In the genomic region with DNA sequence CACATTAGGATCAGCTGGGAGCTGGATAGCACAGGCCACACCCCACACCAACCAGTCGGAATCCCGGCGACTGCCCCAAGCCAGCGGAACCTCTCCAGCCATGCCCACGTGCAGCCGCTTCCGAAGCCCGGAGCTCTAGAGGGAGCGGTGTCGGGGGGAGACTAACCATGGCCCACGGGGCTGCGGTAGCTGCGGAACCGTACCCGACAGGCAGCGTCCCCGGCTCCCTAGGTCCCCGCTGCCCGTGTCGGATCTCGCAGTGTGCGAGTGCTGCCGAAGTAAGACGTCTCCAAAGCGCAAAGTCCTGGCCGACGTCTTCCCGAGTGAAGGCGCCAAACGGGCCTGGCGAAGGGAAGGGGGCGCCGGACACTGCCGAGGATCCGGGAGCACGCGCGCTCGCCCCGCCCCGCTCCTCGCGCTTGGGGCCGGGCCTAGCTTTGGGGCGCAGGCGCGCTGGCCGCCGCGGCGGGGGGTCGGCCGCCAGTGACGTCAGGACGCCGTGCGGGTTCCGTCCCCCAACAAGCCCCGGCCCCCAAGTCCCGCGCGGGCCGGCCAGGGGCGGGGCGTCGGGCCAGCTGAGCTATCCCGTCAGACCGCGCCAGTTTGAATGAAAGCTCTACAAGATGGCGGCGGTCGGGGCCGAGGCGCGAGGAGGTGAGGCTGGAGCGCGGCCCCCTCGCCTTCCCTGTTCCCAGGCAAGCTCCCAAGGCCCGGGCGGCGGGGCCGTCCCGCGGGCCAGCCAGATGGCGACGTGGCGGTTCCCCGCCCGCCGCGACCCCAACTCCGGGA, we compare ENCODE assay signal across 8 cellular contexts. TPM values are rescaled to one million over a fixed set of nuclear protein-coding genes. Genes with fewer than 3 reads are reported as not detected.
A peak's percentile ranks its signal among the peaks of the same experiment; 100 is the strongest.
DNase-seq lines count a peak whose midpoint lies in the region; ATAC-seq and TF ChIP-seq lines count a peak whose summit lies in the region.

TSS of gene SUV39H2 (plus strand) at position 601 of the 789 bp plus-strand sequence. CDS start at position 624, 23 bp downstream.

- H2AFZ ChIP-seq in Loucy (ENCODE audit: low read length), result peak within 1 kb of the TSS; percentile 89

- peaks cover 55% of the 10 kb centered on the region for H3K4me1 ChIP-seq in Loucy (ENCODE audit: insufficient read depth, low read length, poor library complexity, severe bottlenecking)
- peaks cover 15% of the 10 kb centered on the region for H3K4me1 ChIP-seq in RWPE2 (ENCODE audit: insufficient read depth, poor library complexity, severe bottlenecking)

- peak within 1 kb of the TSS; percentile 94 for H3K4me3 Mint-ChIP-seq in activated T-helper 2 cell treated with anti-CD3 and anti-CD28 coated beads, Interferon-gamma antibody, Interleukin-2, Interleukin-4, amounts not matched to agents 10 μg/mL and 5 μg/mL and 100 μg/mL, durations not matched to agents 14 hours and 24 hours and 36 hours (ENCODE audit: low read depth)
- H3K4me3 Mint-ChIP-seq in natural killer cell, result peak within 1 kb of the TSS; percentile 92

- H3K9me2 ChIP-seq in Loucy (replicated peaks; ENCODE audit: low read depth, low read length), result no peaks in the 10 kb centered on the region

- no peaks in the 10 kb centered on the region for H3K27me3 Mint-ChIP-seq in activated T-helper 2 cell treated with anti-CD3 and anti-CD28 coated beads, Interferon-gamma antibody, Interleukin-2, Interleukin-4, amounts not matched to agents 10 μg/mL and 5 μg/mL and 100 μg/mL, durations not matched to agents 14 hours and 24 hours and 36 hours (ENCODE audit: low read depth)
- H3K27me3 Mint-ChIP-seq in natural killer cell (ENCODE audit: low read depth in 2 of 2), result no peaks in the 10 kb centered on the region

- peak within 1 kb of the TSS; percentile 77 for H3K27ac ChIP-seq in RWPE2 (ENCODE audit: poor library complexity, severe bottlenecking)

- peaks cover 34% of the 10 kb centered on the region for H3K4me1 Mint-ChIP-seq in activated T-helper 2 cell treated with anti-CD3 and anti-CD28 coated beads, Interferon-gamma antibody, Interleukin-2, Interleukin-4, amounts not matched to agents 10 μg/mL and 5 μg/mL and 100 μg/mL, durations not matched to agents 14 hours and 24 hours and 36 hours (ENCODE audit: low read depth)
- peaks cover 26 to 28% of the 10 kb centered on the region in 2 donors for H3K4me1 Mint-ChIP-seq in natural killer cell

- H3K9me3 Mint-ChIP-seq in activated T-helper 2 cell treated with anti-CD3 and anti-CD28 coated beads, Interferon-gamma antibody, Interleukin-2, Interleukin-4, amounts not matched to agents 10 μg/mL and 5 μg/mL and 100 μg/mL, durations not matched to agents 14 hours and 24 hours and 36 hours, result no peaks in the 10 kb centered on the region
- no peaks in the 10 kb centered on the region for H3K9me3 Mint-ChIP-seq in natural killer cell

- H3K27ac Mint-ChIP-seq in activated T-helper 2 cell treated with anti-CD3 and anti-CD28 coated beads, Interferon-gamma antibody, Interleukin-2, Interleukin-4, amounts not matched to agents 10 μg/mL and 5 μg/mL and 100 μg/mL, durations not matched to agents 14 hours and 24 hours and 36 hours, result peak within 1 kb of the TSS; percentile 88
- peak within 1 kb of the TSS; percentile 77 to 88 for H3K27ac Mint-ChIP-seq in natural killer cell

- ATAC-seq in RWPE2 (ENCODE audit: low read depth) (peak; percentile 79), natural killer cell (peak; percentile 91 to 98 (median 94))

- peaks cover 48% of the 10 kb centered on the region for H4K20me1 ChIP-seq in Loucy (ENCODE audit: insufficient read depth, low read length, poor library complexity, severe bottlenecking)

- DNase-seq in ELF-1 (ENCODE audit: low read depth, low spot score), result peak; percentile 96
- DNase-seq in H7, result peak; percentile 99
- peak; percentile 92 for DNase-seq in RWPE2 (ENCODE audit: low spot score)
- peak; percentile 93 for DNase-seq in activated T-helper 2 cell treated with anti-CD3 and anti-CD28 coated beads, Interferon-gamma antibody, Interleukin-2, Interleukin-4, amounts not matched to agents 10 μg/mL and 5 μg/mL and 100 μg/mL, durations not matched to agents 14 hours and 24 hours and 36 hours (ENCODE audit: low spot score)
- peak; percentile 89 for DNase-seq in fibroblast of mammary gland (ENCODE audit: low read depth)
- peak; percentile 92 for DNase-seq in natural killer cell
- peak; percentile 76 to 90 (median 84) for DNase-seq in stimulated activated naive CD4-positive, alpha-beta T cell (lab: John Stamatoyannopoulos, UW)

- TF ChIP-seq CTCF in Loucy (conservative IDR thresholded peaks at IDR 0.05; ENCODE audit: low read length) (no peak), RWPE2 (IDR thresholded peaks at IDR 0.05; ENCODE audit: poor library complexity, severe bottlenecking) (no peak), fibroblast of mammary gland (conservative IDR thresholded peaks at IDR 0.05; ENCODE audit: control insufficient read depth, insufficient read depth, low read depth, low read length) (no peak), natural killer cell (IDR thresholded peaks at IDR 0.05) (no peak)

- H3K4me2 ChIP-seq in Loucy (ENCODE audit: low read depth, low read length, poor library complexity, severe bottlenecking), result peak within 1 kb of the TSS; percentile 87

- peaks cover 20% of the 10 kb centered on the region for H3K36me3 Mint-ChIP-seq in activated T-helper 2 cell treated with anti-CD3 and anti-CD28 coated beads, Interferon-gamma antibody, Interleukin-2, Interleukin-4, amounts not matched to agents 10 μg/mL and 5 μg/mL and 100 μg/mL, durations not matched to agents 14 hours and 24 hours and 36 hours (ENCODE audit: low read depth)
- no peaks in the 10 kb centered on the region for H3K36me3 Mint-ChIP-seq in natural killer cell

- H3K4me3 ChIP-seq in H7 (ENCODE audit: insufficient read depth, low read depth, low read length), result peak within 1 kb of the TSS; percentile 98
- H3K4me3 ChIP-seq in Loucy (ENCODE audit: low read length, poor library complexity, severe bottlenecking), result peak within 1 kb of the TSS; percentile 92
- peak within 1 kb of the TSS; percentile 72 for H3K4me3 ChIP-seq in RWPE2 (ENCODE audit: severe bottlenecking)
- H3K4me3 ChIP-seq in fibroblast of mammary gland (ENCODE audit: control insufficient read depth, low read depth, low read length), result peak within 1 kb of the TSS; percentile 93

- H3K9ac ChIP-seq in Loucy (ENCODE audit: low read depth, low read length, poor library complexity, severe bottlenecking), result peak within 1 kb of the TSS; percentile 97

- intact Hi-C loops in activated T-helper 2 cell treated with anti-CD3 and anti-CD28 coated beads, Interferon-gamma antibody, Interleukin-2, Interleukin-4, amounts not matched to agents 10 μg/mL and 5 μg/mL and 100 μg/mL, durations not matched to agents 14 hours and 24 hours and 36 hours (cut with micrococcal nuclease), result loop anchor here (1.0 to 10.0 kb wide), 6 partner anchors 40 to 1556 kb away; partner anchors contain the start of genes CDNF, HSPA14, MEIG1 and MSANTD7
- intact Hi-C loops in natural killer cell (cut with micrococcal nuclease), result loop anchor here (1.0 to 5.0 kb wide), 4 partner anchors 40 to 326 kb away; partner anchors contain the start of genes CDNF, DCLRE1C, HSPA14 and MSANTD7

- no peaks in the 10 kb centered on the region for H3K27me3 ChIP-seq in H7 (ENCODE audit: control insufficient read depth, insufficient read depth, low read length)
- H3K27me3 ChIP-seq in Loucy (ENCODE audit: insufficient read depth, low read length, poor library complexity, severe bottlenecking), result no peaks in the 10 kb centered on the region
- H3K27me3 ChIP-seq in RWPE2 (ENCODE audit: insufficient read depth, poor library complexity, severe bottlenecking), result no peaks in the 10 kb centered on the region

- H3K9me3 ChIP-seq in Loucy (ENCODE audit: insufficient read depth, low read depth, low read length) (no peaks in the 10 kb centered on the region), RWPE2 (ENCODE audit: severe bottlenecking) (no peaks in the 10 kb centered on the region)

- H3K79me2 ChIP-seq in Loucy (ENCODE audit: insufficient read depth, low read length), result peaks cover 82% of the 10 kb centered on the region

- H3K36me3 ChIP-seq in H7 (replicated peaks; ENCODE audit: control insufficient read depth, insufficient read depth, low read length), result no peaks in the 10 kb centered on the region; the same call in 1 of the 2 replicates
- no peaks in the 10 kb centered on the region for H3K36me3 ChIP-seq in Loucy (ENCODE audit: insufficient read depth, low read length)
- H3K36me3 ChIP-seq in RWPE2 (ENCODE audit: low read depth), result peaks cover 17% of the 10 kb centered on the region

- peaks cover 2% of the 10 kb centered on the region; the same call in 1 of the 2 replicates for H3F3A ChIP-seq in Loucy (ENCODE audit: low read depth)

RNA-seq across cellular contexts. Expression of gene SUV39H2, which starts in this region (rescaled TPM):
- total RNA-seq in H7 (2014; rRNA removed; shearing (Covaris generic)), result 26.8 and 27.6 TPM in 2 replicates
- 44.0 and 45.0 TPM in 2 replicates for total RNA-seq in activated T-helper 2 cell treated with anti-CD3 and anti-CD28 coated beads, Interferon-gamma antibody, Interleukin-2, Interleukin-4, amounts not matched to agents 10 μg/mL and 5 μg/mL and 100 μg/mL, durations not matched to agents 14 hours and 24 hours and 36 hours
- total RNA-seq in natural killer cell, result 1 to 10 TPM; 3.8 to 5.4 (median 5.2) TPM

Comparison
In these comparisons a context has a peak if more than half of its experiments do, and no peak if none do; other contexts are left out.
1. Peak in every context shown above with its lines: DNase-seq, ATAC-seq, H3K4me3 ChIP-seq and H3K27ac ChIP-seq.